Comparison of ENCODE assay signal across 8 cellular contexts in genomic region chr4:185810746-185811508, GRCh38. TPM values are rescaled to one million over a fixed set of nuclear protein-coding genes. Genes with fewer than 3 reads are reported as not detected.
A peak's percentile ranks its signal among the peaks of the same experiment; 100 is the strongest.
DNase-seq lines count a peak whose midpoint lies in the region; ATAC-seq and TF ChIP-seq lines count a peak whose summit lies in the region.

No MANE protein-coding gene starts in this region.

- no peaks in the 10 kb centered on the region for H3K36me3 Mint-ChIP-seq in CD4-positive, alpha-beta T cell (ENCODE audit: low read depth)

- DNase-seq in MG63, result no peak
- DNase-seq in CD4-positive, alpha-beta T cell, result no peak
- DNase-seq in AG08395 (ENCODE audit: low spot score), result no peak
- no peak for DNase-seq in NK-92 treated with Interleukin-12 subunit alpha and Interleukin-12 subunit beta, amount 100 ng/mL, for 24 hours (lab: John Stamatoyannopoulos, UW)

- no peak overlapping the region for H3K27ac Mint-ChIP-seq in CD4-positive, alpha-beta T cell

- CTCF ChIA-PET in CD4-positive, alpha-beta T cell (lab: Charles Lee), result no interaction called here

- H3K4me3 ChIP-seq in ACC112 (ENCODE audit: low read depth, low read length) (peak overlapping the region; percentile 70), MG63 (peak overlapping the region; percentile 16), endocrine pancreas (ENCODE audit: control insufficient read depth, insufficient read depth, low read length) (peak overlapping the region; percentile 98), muscle layer of colon (ENCODE audit: low read depth in 1 of 2, low read length in 2 of 2) (peak overlapping the region; percentile 50 to 76)

- H3K9me3 Mint-ChIP-seq in CD4-positive, alpha-beta T cell, result no peaks in the 10 kb centered on the region

- no peaks in the 10 kb centered on the region for H3K4me1 Mint-ChIP-seq in CD4-positive, alpha-beta T cell (ENCODE audit: low read depth)

- no peak for TF ChIP-seq CTCF in CD4-positive, alpha-beta T cell (IDR thresholded peaks at IDR 0.05)

- no peaks in the 10 kb centered on the region for H3K27me3 ChIP-seq in ACC112 (ENCODE audit: insufficient read depth, low read length)
- no peaks in the 10 kb centered on the region for H3K27me3 ChIP-seq in MG63
- H3K27me3 ChIP-seq in endocrine pancreas (ENCODE audit: control insufficient read depth, insufficient read depth, low read length), result no peaks in the 10 kb centered on the region
- no peaks in the 10 kb centered on the region for H3K27me3 ChIP-seq in muscle layer of colon (ENCODE audit: control insufficient read depth in 1 of 2, insufficient read depth in 2 of 2, low read length in 2 of 2)
- peaks cover 6% of the 10 kb centered on the region for H3K27me3 ChIP-seq in CD4-positive, alpha-beta T cell (ENCODE audit: control insufficient read depth, insufficient read depth, low read length)

- peak overlapping the region; percentile 42 for H3K9ac ChIP-seq in endocrine pancreas (ENCODE audit: control insufficient read depth, insufficient read depth, low read length)
- H3K9ac ChIP-seq in muscle layer of colon (ENCODE audit: low read length), result peak overlapping the region; percentile 67

- H3K36me3 ChIP-seq in ACC112 (ENCODE audit: insufficient read depth, low read length), result no peaks in the 10 kb centered on the region
- H3K36me3 ChIP-seq in MG63, result no peaks in the 10 kb centered on the region
- no peaks in the 10 kb centered on the region for H3K36me3 ChIP-seq in endocrine pancreas (ENCODE audit: control insufficient read depth, insufficient read depth, low read length)
- H3K36me3 ChIP-seq in muscle layer of colon (ENCODE audit: insufficient read depth, low read length), result no peaks in the 10 kb centered on the region

- H3K9me3 ChIP-seq in MG63 (no peaks in the 10 kb centered on the region), endocrine pancreas (ENCODE audit: control insufficient read depth, low read length) (no peaks in the 10 kb centered on the region), muscle layer of colon (ENCODE audit: low read length) (no peaks in the 10 kb centered on the region)
- no peaks in the 10 kb centered on the region for H3K9me3 ChIP-seq in CD4-positive, alpha-beta T cell (ENCODE audit: control insufficient read depth, low read length)

- H3K4me3 Mint-ChIP-seq in CD4-positive, alpha-beta T cell, result no peak overlapping the region

- H2AFZ ChIP-seq in ACC112 (ENCODE audit: low read length, unreplicated experiment), result peak overlapping the region; percentile 94

- POLR2A ChIA-PET in CD4-positive, alpha-beta T cell (lab: Charles Lee), result no interaction called here

- peaks cover 37% of the 10 kb centered on the region for H3K27me3 Mint-ChIP-seq in CD4-positive, alpha-beta T cell

- H3K27ac ChIP-seq in ACC112 (ENCODE audit: low read depth, low read length), result no peak overlapping the region
- H3K27ac ChIP-seq in muscle layer of colon (ENCODE audit: low read depth, low read length), result peak overlapping the region; percentile 76
- H3K27ac ChIP-seq in CD4-positive, alpha-beta T cell (ENCODE audit: low read depth, low read length), result no peak overlapping the region

- H3K79me2 ChIP-seq in ACC112 (ENCODE audit: control insufficient read depth, insufficient read depth, low read length, unreplicated experiment), result no peaks in the 10 kb centered on the region

- ATAC-seq in CD4-positive, alpha-beta T cell (ENCODE audit: poor library complexity), result no peak
- no peak for ATAC-seq in activated CD4-positive, CD25-positive, alpha-beta regulatory T cell treated with anti-CD3 and anti-CD28 coated beads, Interleukin-2, amount 50 U/mL, for 24 hours

- intact Hi-C loops in CD4-positive, alpha-beta T cell (cut with DNase I, micrococcal nuclease), result no loop called here

- peaks cover 5% of the 10 kb centered on the region for H3K4me1 ChIP-seq in ACC112 (ENCODE audit: control insufficient read depth, insufficient read depth, low read length, unreplicated experiment)
- peaks cover 4% of the 10 kb centered on the region for H3K4me1 ChIP-seq in endocrine pancreas (ENCODE audit: control insufficient read depth, insufficient read depth, low read length)
- H3K4me1 ChIP-seq in muscle layer of colon (ENCODE audit: insufficient read depth, low read length), result no peaks in the 10 kb centered on the region

RNA-seq across cellular contexts. Expression of gene SORBS2, which starts 1.1 kb away (rescaled TPM):
- 0.07 and 0.10 TPM in 2 replicates for total RNA-seq in MG63 (2014; rRNA removed; shearing (Covaris generic); ENCODE audit: low replicate concordance)
- total RNA-seq in CD4-positive, alpha-beta T cell, result not detected

Comparison
In these comparisons a context has a peak if more than half of its experiments do, and no peak if none do; other contexts are left out.
1. H3K4me3 ChIP-seq: peak in every context shown above with its lines; median percentile 98 in endocrine pancreas; 70 in ACC112; 63 in muscle layer of colon; 16 in MG63.